In genomic region chr13:75556961-75557360, GRCh38 we compare ENCODE assay signal across 2 cellular contexts.
TF ChIP-seq lines count a peak whose summit lies in the region.

No MANE protein-coding gene starts in this region.

TF ChIP-seq in IMR-90, 13 proteins besides CTCF, POLR2A, EP300 and RAD21:
- TF ChIP-seq BHLHE40 (IDR thresholded peaks at IDR 0.05; ENCODE audit: low read depth, low read length) (no peak), MAZ (IDR thresholded peaks at IDR 0.05; ENCODE audit: borderline replicate concordance, low read depth, low read length) (no peak), MXI1 (IDR thresholded peaks at IDR 0.05; ENCODE audit: borderline replicate concordance, low read depth, low read length) (no peak), ELK1 (IDR thresholded peaks at IDR 0.05; ENCODE audit: borderline replicate concordance, low read depth, low read length) (no peak), CHD1 (IDR thresholded peaks at IDR 0.05; ENCODE audit: low read depth, low read length) (no peak), RFX5 (IDR thresholded peaks at IDR 0.05; ENCODE audit: low read depth, low read length) (no peak), MAFK (IDR thresholded peaks at IDR 0.05; ENCODE audit: low read depth, low read length) (no peak), SMC3 (IDR thresholded peaks at IDR 0.05; ENCODE audit: low read depth, low read length) (no peak), CEBPB (IDR thresholded peaks at IDR 0.05; ENCODE audit: low read depth, low read length) (no peak)

TF ChIP-seq in GM12878, 131 proteins besides CTCF, POLR2A, EP300 and RAD21:
- no peak for TF ChIP-seq YY1 (IDR thresholded peaks at IDR 0.05; ENCODE audit: low read depth, low read length)
- TF ChIP-seq MEF2A (IDR thresholded peaks at IDR 0.05; ENCODE audit: insufficient read depth, low read depth, low read length): no peak
- TF ChIP-seq MYB (IDR thresholded peaks at IDR 0.05; ENCODE audit: borderline replicate concordance, low read depth, low read length): no peak
- TF ChIP-seq CEBPB (IDR thresholded peaks at IDR 0.05; ENCODE audit: borderline replicate concordance in 1 of 2, low read depth in 2 of 2, low read length in 2 of 2): no peak
- no peak for TF ChIP-seq ATF7 (IDR thresholded peaks at IDR 0.05; ENCODE audit: low read depth)
- TF ChIP-seq PRDM15 (CRISPR knock-in tag; IDR thresholded peaks at IDR 0.05): no peak
- no peak for TF ChIP-seq TAF1 (IDR thresholded peaks at IDR 0.05; ENCODE audit: borderline replicate concordance, low read depth, low read length)
- no peak for TF ChIP-seq STAT3 (IDR thresholded peaks at IDR 0.05; ENCODE audit: low read depth, low read length)
- no peak for TF ChIP-seq ZNF24 (IDR thresholded peaks at IDR 0.05)
- no peak for TF ChIP-seq PBX3 (IDR thresholded peaks at IDR 0.05; ENCODE audit: insufficient replicate concordance, low read depth, low read length)
- no peak for TF ChIP-seq ZNF274 (IDR thresholded peaks at IDR 0.05; ENCODE audit: insufficient read depth, insufficient read length)
- no peak for TF ChIP-seq RCOR1 (conservative IDR thresholded peaks at IDR 0.05; ENCODE audit: low read depth, low read length)
- no peak for TF ChIP-seq SREBF1 (IDR thresholded peaks at IDR 0.05; ENCODE audit: low read length)
- TF ChIP-seq MTA2 (IDR thresholded peaks at IDR 0.05; ENCODE audit: low read depth): no peak
- no peak for TF ChIP-seq NBN (IDR thresholded peaks at IDR 0.05)
- no peak for TF ChIP-seq HDAC2 (IDR thresholded peaks at IDR 0.05)
